In genomic region chr2:98912221-98912851, GRCh38 we compare ENCODE assay signal across 9 cellular contexts. TPM values are rescaled to one million over a fixed set of nuclear protein-coding genes. Genes with fewer than 3 reads are reported as not detected.
DNase-seq lines count a peak whose midpoint lies in the region; ATAC-seq, FAIRE-seq and TF ChIP-seq lines count a peak whose summit lies in the region.
"Had no signal": no experiment of that assay in that cellular context is flagged by ENCODE, and none has a peak within 500 bp of the region (broad histone marks: within the 10 kb centered on the region; RNA-seq: fewer than 3 reads in every experiment).

No MANE protein-coding gene starts in this region.

- H2BK120ac ChIP-seq in H1 (replicated peaks; ENCODE audit: low read depth, low read length), result no peak overlapping the region

- TF ChIP-seq CTCF in H1 (IDR thresholded peaks at IDR 0.05; ENCODE audit: control extremely low read depth in 1 of 3, insufficient read depth in 1 of 3, low read depth in 1 of 3, low read length in 3 of 3), result no peak
- TF ChIP-seq CTCF in osteocyte (IDR thresholded peaks at IDR 0.05), result no peak

- H3K36me3 ChIP-seq in H1 (ENCODE audit: control insufficient read depth in 2 of 4, insufficient read depth in 4 of 4, low read length in 3 of 4), result no peaks in the 10 kb centered on the region
- H3K36me3 ChIP-seq: ascending aorta had no signal

- H2AFZ ChIP-seq in H1 (ENCODE audit: low read length), result no peak overlapping the region

- peak overlapping the region; percentile 80 for H3K27ac Mint-ChIP-seq in osteocyte (ENCODE audit: unreplicated experiment)

- H4K20me1 ChIP-seq in H1 (replicated peaks in 1 of 2; ENCODE audit: control insufficient read depth in 1 of 2, insufficient read depth in 2 of 2, low read length in 2 of 2), result no peaks in the 10 kb centered on the region

- no peak overlapping the region for H2AK5ac ChIP-seq in H1 (ENCODE audit: low read depth, low read length)

- no peak overlapping the region for H2BK20ac ChIP-seq in H1 (ENCODE audit: low read length)

- CTCF ChIA-PET in H1 (lab: Charles Lee; ENCODE audit: partially characterized antibody), result interaction anchor here (1.4 to 2.4 kb wide), 2 partner anchors 9 to 11 kb away, joined by 3 to 8 read pairs; no protein-coding TSS in a partner anchor

- H3K56ac ChIP-seq in H1 (replicated peaks; ENCODE audit: insufficient read length, low read depth, low read length), result no peak overlapping the region

- H3K4me1 Mint-ChIP-seq in osteocyte (ENCODE audit: unreplicated experiment), result peaks cover 65% of the 10 kb centered on the region

- no peaks in the 10 kb centered on the region for H3K27me3 Mint-ChIP-seq in osteocyte (ENCODE audit: unreplicated experiment)

- TF ChIP-seq RAD21 in H1 (IDR thresholded peaks at IDR 0.05 in 1 of 2, conservative IDR thresholded peaks at IDR 0.05 in 1 of 2; ENCODE audit: low read depth in 2 of 2, low read length in 2 of 2), result no peak

- H3K9me3 Mint-ChIP-seq in osteocyte (ENCODE audit: unreplicated experiment), result no peaks in the 10 kb centered on the region

- H3K36me3 Mint-ChIP-seq in osteocyte (ENCODE audit: unreplicated experiment), result no peaks in the 10 kb centered on the region

- no peak overlapping the region for H4K5ac ChIP-seq in H1 (ENCODE audit: insufficient read length, low read depth, low read length)

- H3K79me2 ChIP-seq in H1 (ENCODE audit: control insufficient read depth in 1 of 2, insufficient read depth in 2 of 2, low read length in 2 of 2), result no peaks in the 10 kb centered on the region

- H3K14ac ChIP-seq in H1 (ENCODE audit: insufficient read length), result no peak overlapping the region

- TF ChIP-seq EP300 in H1 (IDR thresholded peaks at IDR 0.05; ENCODE audit: borderline replicate concordance in 1 of 2, low read depth in 2 of 2, low read length in 2 of 2), result no peak

- H3K4me3 ChIP-seq in H1 (ENCODE audit: extremely low read depth in 1 of 4, insufficient read depth in 2 of 4, low read depth in 3 of 4, low read length in 4 of 4), result no peak overlapping the region
- H3K4me3 ChIP-seq: ascending aorta had no signal

- no peak overlapping the region for H3K27ac ChIP-seq in H1 (ENCODE audit: low read depth, low read length)
- H3K27ac ChIP-seq: ascending aorta had no signal

- no peak overlapping the region for H3K4ac ChIP-seq in H1 (replicated peaks; ENCODE audit: insufficient read length, low read depth, low read length)

- H3K9me3 ChIP-seq in H1 (ENCODE audit: insufficient read depth in 2 of 2, low read depth in 1 of 2, low read length in 1 of 2), result no peaks in the 10 kb centered on the region
- H3K9me3 ChIP-seq: ascending aorta had no signal

- DNase-seq in EH (ENCODE audit: low read depth), result peak; percentile 88
- peak; percentile 92 for DNase-seq in NCI-H345 treated with DMSO at 0.1 percent for 48 hours (lab: John Stamatoyannopoulos, UW; ENCODE audit: unreplicated experiment)
- DNase-seq in H1 (ENCODE audit: low read depth in 1 of 2, low spot score in 2 of 2), result peak in 1 of 2 experiments; percentile 38
- peak; percentile 87 for DNase-seq in osteocyte (ENCODE audit: extremely low spot score, unreplicated experiment)
- DNase-seq in stimulated activated CD4-positive, alpha-beta T cell treated with anti-CD3 and anti-CD28 coated beads, Interleukin-15, amount 100 ng/mL, for 24 hours, result no peak
- no peak for DNase-seq in left colon
- no peak for DNase-seq in stimulated activated CD4-positive, alpha-beta T cell treated with anti-CD3 and anti-CD28 coated beads, Interleukin-12 subunit alpha, Interleukin-12 subunit beta, amount 100 ng/mL, for 4 hours

- no peak overlapping the region for H3K23ac ChIP-seq in H1 (ENCODE audit: insufficient read length)

- H4K91ac ChIP-seq in H1 (replicated peaks; ENCODE audit: insufficient read length, low read length), result no peak overlapping the region

- POLR2A ChIA-PET in H1 (lab: Charles Lee; ENCODE audit: partially characterized antibody), result no interaction called here

- intact Hi-C loops in left colon (cut with DNase I, micrococcal nuclease), result no loop called here

- no peak overlapping the region for H3K18ac ChIP-seq in H1 (ENCODE audit: extremely low read depth, low read length)

- 89% methylated on average over 18 of the region's 18 CpGs; no CpG with 5 or more reads in 1 of the 2 experiments for WGBS in H1 (ENCODE audit: extremely low coverage in 1 of 2, insufficient coverage in 1 of 2, insufficient read length in 1 of 2, insufficient replicate concordance in 2 of 2, low coverage in 1 of 2, low lambda C conversion rate in 2 of 2, missing lambda C conversion rate in 1 of 2), 2 experiments

- FAIRE-seq in H1 (lab: Jason Lieb, UNC), result no peak

- peaks cover 0 to 22% (median 7%) of the 10 kb centered on the region in 4 experiments for H3K4me1 ChIP-seq in H1 (replicated peaks in 1 of 4; ENCODE audit: control insufficient read depth in 3 of 4, insufficient read depth in 4 of 4, low read length in 3 of 4)

- H2BK5ac ChIP-seq in H1 (ENCODE audit: low read depth, low read length), result peak overlapping the region; percentile 56; the same call in 1 of the 2 replicates

- peak overlapping the region; percentile 24 for H3K4me3 Mint-ChIP-seq in osteocyte (ENCODE audit: unreplicated experiment)

- H3K9ac ChIP-seq in H1 (replicated peaks in 1 of 4; ENCODE audit: extremely low read depth in 1 of 4, low read depth in 3 of 4, low read length in 3 of 4), result no peak overlapping the region; a peak in 1 of 7 replicates

- peak overlapping the region; percentile 75; the same call in 1 of the 2 replicates for H2BK15ac ChIP-seq in H1 (ENCODE audit: low read length)

- no peak for TF ChIP-seq POLR2A in H1 (IDR thresholded peaks at IDR 0.05; ENCODE audit: control extremely low read depth in 1 of 2, low read depth in 2 of 2, low read length in 2 of 2)

- H3K23me2 ChIP-seq in H1 (ENCODE audit: low read depth, low read length), result no peaks in the 10 kb centered on the region

- peak overlapping the region; percentile 15; the same call in 1 of the 2 replicates for H4K8ac ChIP-seq in H1 (ENCODE audit: extremely low read depth, insufficient read depth, low read length)

- H2BK12ac ChIP-seq in H1 (ENCODE audit: low read depth, low read length), result no peak overlapping the region

- ATAC-seq in HG02840 (IDR thresholded peaks at IDR 0.05; ENCODE audit: low FRiP score, unreplicated experiment) (no peak), left colon (no peak)

- no peak overlapping the region for H3K4me2 ChIP-seq in H1 (ENCODE audit: insufficient read depth in 1 of 2, low read depth in 2 of 2, low read length in 2 of 2)

- H3K27me3 ChIP-seq in H1 (replicated peaks in 1 of 4; ENCODE audit: control insufficient read depth in 3 of 4, extremely low read depth in 1 of 4, insufficient read depth in 3 of 4, low read length in 3 of 4), result no peaks in the 10 kb centered on the region; a peak in 1 of 7 replicates
- H3K27me3 ChIP-seq: ascending aorta had no signal

- no peaks in the 10 kb centered on the region for H3K79me1 ChIP-seq in H1 (ENCODE audit: low read depth, low read length)

TF ChIP-seq in H1, 55 proteins besides CTCF, POLR2A, EP300 and RAD21:
- TF ChIP-seq SP2 (IDR thresholded peaks at IDR 0.05; ENCODE audit: low read length), result no peak
- TF ChIP-seq SP1 (IDR thresholded peaks at IDR 0.05; ENCODE audit: low read depth, low read length), result no peak
- TF ChIP-seq EZH2 (IDR thresholded peaks at IDR 0.05; ENCODE audit: low read depth, low read length, severe bottlenecking), result no peak
- TF ChIP-seq TEAD4 (IDR thresholded peaks at IDR 0.05; ENCODE audit: low read depth, low read length), result no peak
- no peak for TF ChIP-seq BRCA1 (IDR thresholded peaks at IDR 0.05; ENCODE audit: low read depth, low read length)
- TF ChIP-seq CHD1 (IDR thresholded peaks at IDR 0.05; ENCODE audit: low read depth, low read length), result no peak
- no peak for TF ChIP-seq GTF2F1 (IDR thresholded peaks at IDR 0.05; ENCODE audit: borderline replicate concordance, low read depth, low read length)
- TF ChIP-seq NANOG (IDR thresholded peaks at IDR 0.05; ENCODE audit: insufficient read depth, low read depth, low read length, poor library complexity, severe bottlenecking), result no peak
- TF ChIP-seq, protein P1, sequence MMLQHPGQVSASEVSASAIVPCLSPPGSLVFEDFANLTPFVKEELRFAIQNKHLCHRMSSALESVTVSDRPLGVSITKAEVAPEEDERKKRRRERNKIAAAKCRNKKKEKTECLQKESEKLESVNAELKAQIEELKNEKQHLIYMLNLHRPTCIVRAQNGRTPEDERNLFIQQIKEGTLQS (IDR thresholded peaks at IDR 0.05; ENCODE audit: insufficient read depth, low read depth, low read length), result no peak
- no peak for TF ChIP-seq SIN3A (conservative IDR thresholded peaks at IDR 0.05 in 1 of 2, IDR thresholded peaks at IDR 0.05 in 1 of 2; ENCODE audit: low read depth in 1 of 2, low read length in 2 of 2)
- TF ChIP-seq NRF1 (IDR thresholded peaks at IDR 0.05; ENCODE audit: low read depth, low read length), result no peak
- no peak for TF ChIP-seq ZNF274 (IDR thresholded peaks at IDR 0.05; ENCODE audit: borderline replicate concordance, extremely low read depth, low read length)
- no peak for TF ChIP-seq MAFK (IDR thresholded peaks at IDR 0.05; ENCODE audit: low read depth, low read length)
- no peak for TF ChIP-seq EGR1 (IDR thresholded peaks at IDR 0.05; ENCODE audit: borderline replicate concordance, low read depth, low read length)
- no peak for TF ChIP-seq PHF8 (conservative IDR thresholded peaks at IDR 0.05; ENCODE audit: low read depth, low read length)
- TF ChIP-seq BACH1 (IDR thresholded peaks at IDR 0.05; ENCODE audit: low read length), result no peak
- TF ChIP-seq TCF12 (IDR thresholded peaks at IDR 0.05; ENCODE audit: low read depth, low read length), result no peak
- TF ChIP-seq FOSL1 (IDR thresholded peaks at IDR 0.05; ENCODE audit: insufficient read depth, low read depth, low read length), result no peak
- no peak for TF ChIP-seq CBX8 (IDR thresholded peaks at IDR 0.05; ENCODE audit: borderline replicate concordance, low read depth, low read length)

RNA-seq across cellular contexts. Expression of gene CRACDL, which starts 23.7 kb away (rescaled TPM):
- total RNA-seq in H1 (2021; fragmentation: NEBNext Ultra II Directional; extraction: Animal tissue kit (Norgen Biotek cat#: 25700)), result 0.07 and 0.50 TPM in 2 replicates
- polyA plus RNA-seq in H1 (2011; rRNA removed), result 0.25 and 0.38 TPM in 2 replicates
- 0.30 TPM for polyA plus RNA-seq in H1 (2011; cell fraction: cytosol; rRNA removed)
- polyA plus RNA-seq in H1 (2011; cell fraction: nucleus; rRNA removed), result 0.33 TPM
- 0.08 to 0.38 TPM (median 0.21 TPM) in 4 replicates for polyA plus RNA-seq in H1 (2012, experiment 1 of 2)
- 0.07 TPM for polyA plus RNA-seq in H1 (2012, experiment 2 of 2)
- polyA plus RNA-seq in H1 (2013, experiment 1 of 2), result 0.30 TPM
- polyA plus RNA-seq in H1 (2013, experiment 2 of 2), result 0.29 TPM
- polyA minus RNA-seq in H1 (2011; rRNA and poly(A)+ RNA removed), result 0.07 and 0.28 TPM in 2 replicates
- polyA minus RNA-seq in H1 (2011; cell fraction: cytosol; rRNA and poly(A)+ RNA removed), result not detected
- not detected for polyA minus RNA-seq in H1 (2011; cell fraction: nucleus; rRNA and poly(A)+ RNA removed)
- total RNA-seq in osteocyte (0.57 and 1.3 TPM in 2 replicates), left colon (10 to 100 TPM; 14.8 to 22.4 TPM)

Comparison
In these comparisons a context has a peak if more than half of its experiments do, and no peak if none do; other contexts are left out.
1. DNase-seq: peak in EH (single experiment), NCI-H345 treated with DMSO at 0.1 percent for 48 hours (single experiment) and osteocyte (single experiment); none in stimulated activated CD4-positive, alpha-beta T cell treated with anti-CD3 and anti-CD28 coated beads, Interleukin-15, amount 100 ng/mL, for 24 hours (single experiment), left colon (0 of 2) and stimulated activated CD4-positive, alpha-beta T cell treated with anti-CD3 and anti-CD28 coated beads, Interleukin-12 subunit alpha, Interleukin-12 subunit beta, amount 100 ng/mL, for 4 hours (single experiment).